ENCODE assay signal across 5 cellular contexts in genomic region chr2:86868895-86869468, GRCh38. TPM values are rescaled to one million over a fixed set of nuclear protein-coding genes. Genes with fewer than 3 reads are reported as not detected.
"Had no signal": no experiment of that assay in that cellular context is flagged by ENCODE, and none has a peak within 500 bp of the region (broad histone marks: within the 10 kb centered on the region; RNA-seq: fewer than 3 reads in every experiment).

No MANE protein-coding gene starts in this region.

RNA-seq across cellular contexts. Expression of gene CD8B, which starts 7.3 kb away (rescaled TPM):
- total RNA-seq: lung microvascular endothelial cell, mammary epithelial cell, mesothelial cell of epicardium, myocyte had no signal
- polyA plus RNA-seq: keratinocyte, mammary epithelial cell had no signal
